8 cellular contexts compared by ENCODE assay signal in the genomic region with DNA sequence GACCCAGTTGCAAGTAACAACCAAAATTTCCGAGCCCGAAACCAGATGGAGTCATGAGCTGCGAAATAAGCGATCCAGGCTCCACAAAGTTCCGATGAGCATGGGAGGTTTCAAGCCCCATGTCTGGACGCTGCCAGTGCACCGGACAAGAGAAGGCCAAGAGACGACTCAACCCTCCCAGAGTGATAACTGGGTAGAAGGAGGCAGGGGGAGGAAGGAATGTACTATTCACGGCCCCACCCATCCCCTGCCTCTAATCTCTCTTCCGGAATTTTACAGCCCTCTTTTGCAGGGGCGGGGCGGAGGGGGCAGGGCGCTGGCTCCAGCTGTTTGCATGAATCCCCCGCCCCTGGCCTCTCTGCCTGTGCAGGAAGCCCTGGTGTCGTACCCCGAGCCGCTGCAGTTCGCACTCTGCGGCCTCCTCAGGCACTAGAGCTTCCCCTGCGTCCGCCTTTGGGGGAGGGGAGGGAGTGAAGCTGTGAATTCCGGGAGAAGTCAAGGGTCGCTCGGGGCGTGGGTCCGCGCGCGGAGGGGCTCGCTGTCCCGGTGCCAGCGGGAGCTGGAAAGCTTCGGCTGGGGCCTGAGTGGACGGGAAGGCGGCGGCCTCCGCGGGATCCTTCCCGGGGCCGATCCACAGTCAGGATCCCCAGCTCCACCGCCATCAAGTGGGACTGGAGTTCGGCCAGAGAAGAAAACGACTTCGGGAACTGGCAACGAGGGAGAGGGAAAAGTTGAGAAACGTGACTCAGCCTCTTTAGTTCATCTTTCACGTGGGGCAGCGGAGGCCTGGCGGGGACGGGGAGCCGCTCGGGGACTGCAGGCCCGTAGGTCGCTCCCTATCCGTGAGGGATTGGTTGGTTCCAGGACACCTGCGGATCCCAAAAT. TPM values are rescaled to one million over a fixed set of nuclear protein-coding genes. Genes with fewer than 3 reads are reported as not detected.
A peak's percentile ranks its signal among the peaks of the same experiment; 100 is the strongest.
DNase-seq lines count a peak whose midpoint lies in the region; ATAC-seq and TF ChIP-seq lines count a peak whose summit lies in the region.

No MANE protein-coding gene starts in this region.

- TF ChIP-seq RAD21 in HCT116 (IDR thresholded peaks at IDR 0.05; ENCODE audit: low read depth) = no peak

- H3K79me2 ChIP-seq in HCT116 (ENCODE audit: insufficient read depth, low read length) = no peaks in the 10 kb centered on the region

- peak overlapping the region; percentile 83 for H3K4me3 Mint-ChIP-seq in stimulated activated memory B cell treated with anti-CD40 and anti-IgM and Interleukin-4, amounts not matched to agents 10 μg/mL and 1 μg/mL and 100 μg/mL, for 72 hours

- H3K27me3 Mint-ChIP-seq in stimulated activated memory B cell treated with anti-CD40 and anti-IgM and Interleukin-4, amounts not matched to agents 10 μg/mL and 1 μg/mL and 100 μg/mL, for 72 hours = no peaks in the 10 kb centered on the region

- H3K27ac ChIP-seq in HCT116 (ENCODE audit: low read depth, low read length) = peak overlapping the region; percentile 83
- H3K27ac ChIP-seq in muscle layer of duodenum (ENCODE audit: low read length) = peak overlapping the region; percentile 87

- H3K9me3 ChIP-seq in HCT116 (ENCODE audit: control insufficient read depth in 1 of 2, insufficient read depth in 1 of 2, low read depth in 1 of 2, low read length in 2 of 2) (no peaks in the 10 kb centered on the region), muscle layer of duodenum (ENCODE audit: control insufficient read depth in 1 of 2, low read length in 2 of 2) (no peaks in the 10 kb centered on the region)

- intact Hi-C loops in HCT116 (cut with micrococcal nuclease) = no loop called here

- H3K27me3 ChIP-seq in HCT116 (ENCODE audit: insufficient read depth, low read length) = no peaks in the 10 kb centered on the region
- H3K27me3 ChIP-seq in muscle layer of duodenum (ENCODE audit: low read depth, low read length) = no peaks in the 10 kb centered on the region

- H3K4me1 ChIP-seq in HCT116 (ENCODE audit: control insufficient read depth in 1 of 2, insufficient read depth in 2 of 2, low read length in 2 of 2) = peaks cover 43 to 58% of the 10 kb centered on the region in 2 experiments
- H3K4me1 ChIP-seq in muscle layer of duodenum (ENCODE audit: control insufficient read depth in 1 of 2, insufficient read depth in 2 of 2, low read length in 2 of 2) = peaks cover under 1 to 7% of the 10 kb centered on the region in 2 donors

- TSS peak; percentile 83 for BruUV-seq in HCT116 (replicated peaks; lab: Mats Ljungman, UMichigan)

- H3K36me3 ChIP-seq in HCT116 (ENCODE audit: control insufficient read depth in 1 of 2, insufficient read depth in 2 of 2, low read length in 2 of 2) = no peaks in the 10 kb centered on the region
- H3K36me3 ChIP-seq in muscle layer of duodenum (ENCODE audit: control insufficient read depth in 1 of 2, insufficient read depth in 2 of 2, low read length in 2 of 2) = no peaks in the 10 kb centered on the region

- RAD21 ChIA-PET in HCT116 (lab: Charles Lee; ENCODE audit: low non-redundant PET in 1 of 2, low total read pairs in 2 of 2, uncharacterized antibody in 2 of 2, unreplicated experiment in 2 of 2) = interaction anchor here (0.7 to 1.6 kb wide), 3 partner anchors 11 to 20 kb away, joined by 3 to 5 read pairs (median 4); no protein-coding TSS in a partner anchor

- no peaks in the 10 kb centered on the region for H3K36me3 Mint-ChIP-seq in stimulated activated memory B cell treated with anti-CD40 and anti-IgM and Interleukin-4, amounts not matched to agents 10 μg/mL and 1 μg/mL and 100 μg/mL, for 72 hours

- peaks cover 39% of the 10 kb centered on the region for H3K4me1 Mint-ChIP-seq in stimulated activated memory B cell treated with anti-CD40 and anti-IgM and Interleukin-4, amounts not matched to agents 10 μg/mL and 1 μg/mL and 100 μg/mL, for 72 hours

- peak overlapping the region; percentile 49 for H2AFZ ChIP-seq in HCT116 (ENCODE audit: low read depth, low read length, poor library complexity, severe bottlenecking)

- peak overlapping the region; percentile 45 to 60 for H3K4me3 ChIP-seq in HCT116 (replicated peaks in 1 of 2; ENCODE audit: low read depth in 1 of 2, low read length in 2 of 2)
- peak overlapping the region; percentile 31 to 64 for H3K4me3 ChIP-seq in muscle layer of duodenum (ENCODE audit: low read depth in 1 of 2, low read length in 2 of 2)

- H3K9me3 Mint-ChIP-seq in stimulated activated memory B cell treated with anti-CD40 and anti-IgM and Interleukin-4, amounts not matched to agents 10 μg/mL and 1 μg/mL and 100 μg/mL, for 72 hours = no peaks in the 10 kb centered on the region

- peak; percentile 75 for TF ChIP-seq POLR2A in HCT116 (IDR thresholded peaks at IDR 0.05; ENCODE audit: borderline replicate concordance, extremely low read depth, insufficient read depth, insufficient read length)

- peak overlapping the region; percentile 81 for H3K9ac ChIP-seq in HCT116 (ENCODE audit: low read length)

- TF ChIP-seq CTCF in HCT116 (IDR thresholded peaks at IDR 0.05 in 2 of 3, conservative IDR thresholded peaks at IDR 0.05 in 1 of 3; ENCODE audit: borderline replicate concordance in 1 of 3, insufficient read depth in 1 of 3, low read depth in 2 of 3, low read length in 2 of 3) = no peak

- H4K20me1 ChIP-seq in HCT116 (ENCODE audit: insufficient read depth) = no peaks in the 10 kb centered on the region

- in situ Hi-C loops in G401 (cut with HindIII; ENCODE audit: low sequenced_read_pairs) = no loop called here

- peak; percentile 74 for ATAC-seq in HCT116
- ATAC-seq in esophagus mucosa = peak; percentile 72
- peak; percentile 90 for ATAC-seq in stimulated activated memory B cell treated with anti-CD40 and anti-IgM and Interleukin-4, amounts not matched to agents 10 μg/mL and 1 μg/mL and 100 μg/mL, for 72 hours

- no peaks in the 10 kb centered on the region for H3K9me2 ChIP-seq in HCT116 (ENCODE audit: insufficient read depth)

- peak overlapping the region; percentile 96 for H3K4me2 ChIP-seq in HCT116 (ENCODE audit: low read length)

- POLR2A ChIA-PET in HCT116 (lab: Charles Lee) = interaction anchor here (1.0 to 3.5 kb wide), 7 partner anchors 8 to 184 kb away, joined by 3 to 41 read pairs (median 5); no protein-coding TSS in a partner anchor

- DNase-seq in G401 (ENCODE audit: low spot score) = peak; percentile 50
- peak; percentile 66 for DNase-seq in HCT116 (ENCODE audit: low read depth, low spot score)
- peak; percentile 75 for DNase-seq in NCI-H2227 treated with DMSO at 0.1 percent for 48 hours (lab: John Stamatoyannopoulos, UW)
- DNase-seq in activated T-cell treated with anti-CD3 and anti-CD28 coated beads for 1 hour (ENCODE audit: low read depth) = peak; percentile 74
- no peak for DNase-seq in NCI-H1436 (lab: John Stamatoyannopoulos, UW)

- H3K27ac Mint-ChIP-seq in stimulated activated memory B cell treated with anti-CD40 and anti-IgM and Interleukin-4, amounts not matched to agents 10 μg/mL and 1 μg/mL and 100 μg/mL, for 72 hours = peak overlapping the region; percentile 98

- CTCF ChIA-PET in HCT116 (lab: Charles Lee) = interaction anchor here (0.9 to 2.2 kb wide), 4 partner anchors 9 to 129 kb away, joined by 3 to 21 read pairs (median 4); partner anchors contain the start of gene SPOCD1

TF ChIP-seq in HCT116, 20 proteins besides CTCF, POLR2A, EP300 and RAD21:
- no peak for TF ChIP-seq EGR1 (IDR thresholded peaks at IDR 0.05; ENCODE audit: low read depth)
- peak; percentile 80 for TF ChIP-seq ZFX (IDR thresholded peaks at IDR 0.05)
- peak; percentile 74 for TF ChIP-seq POLR2AphosphoS5 (IDR thresholded peaks at IDR 0.05; ENCODE audit: low read depth, low read length)

RNA-seq across cellular contexts. Expression of gene PTP4A2, which starts 6.3 kb away (rescaled TPM):
- total RNA-seq in G401 (2014; rRNA removed; shearing (Covaris generic)) = 280 and 436 TPM in 2 replicates
- total RNA-seq in HCT116 (2021; ENCODE audit: unreplicated experiment) (267 TPM), esophagus mucosa (100 TPM)
- 219 and 237 TPM in 2 replicates for polyA plus RNA-seq in HCT116 (2012)
